17 cellular contexts compared by ENCODE assay signal in the genomic region with DNA sequence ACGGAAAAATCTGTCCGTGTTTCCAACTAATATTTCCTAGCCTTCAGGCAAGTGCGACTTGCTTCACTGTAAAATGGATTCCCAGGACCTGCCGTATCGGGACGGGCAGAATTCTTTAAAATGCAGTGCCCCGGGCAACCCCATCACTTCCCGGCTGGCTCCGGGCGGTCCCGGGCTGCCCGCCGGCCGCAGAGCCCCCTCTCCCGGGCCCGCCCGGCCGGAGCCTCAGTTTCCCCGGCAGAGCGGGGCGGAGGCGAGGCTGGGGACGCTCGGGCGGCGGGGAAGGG.
DNase-seq lines count a peak whose midpoint lies in the region; ATAC-seq and TF ChIP-seq lines count a peak whose summit lies in the region.
"Had no signal": no experiment of that assay in that cellular context is flagged by ENCODE, and none has a peak within 500 bp of the region (broad histone marks: within the 10 kb centered on the region; RNA-seq: fewer than 3 reads in every experiment).

No MANE protein-coding gene starts in this region.

- CTCF ChIA-PET in SK-N-SH (lab: Yijun Ruan, JAX): interaction anchor here (1.2 to 1.5 kb wide), 3 partner anchors 48 to 66 kb away, joined by 3 to 7 read pairs (median 4); no protein-coding TSS in a partner anchor
- CTCF ChIA-PET in CD4-positive, alpha-beta T cell (lab: Charles Lee): interaction anchor here (1.4 kb wide), 1 partner anchor 55 kb away, joined by 4 read pairs; no protein-coding TSS in a partner anchor

- H3K79me2 ChIP-seq in SK-N-SH (ENCODE audit: insufficient read depth) (peaks cover 100% of the 10 kb centered on the region), neural cell (replicated peaks; ENCODE audit: insufficient read depth, low read length) (no peaks in the 10 kb centered on the region)

- peaks cover 46 to 69% of the 10 kb centered on the region in 2 experiments for H3K4me1 ChIP-seq in SK-N-SH (ENCODE audit: control insufficient read depth in 1 of 2, insufficient read depth in 2 of 2, low read depth in 1 of 2, low read length in 1 of 2)
- H3K4me1 ChIP-seq in transverse colon: peaks cover 43 to 92% (median 58%) of the 10 kb centered on the region in 4 donors

- no peak for TF ChIP-seq EP300 in SK-N-SH (IDR thresholded peaks at IDR 0.05; ENCODE audit: borderline replicate concordance in 1 of 2, low read depth in 1 of 2, low read length in 1 of 2)
- no peak for TF ChIP-seq EP300 in neural cell (conservative IDR thresholded peaks at IDR 0.05; ENCODE audit: poor library complexity, severe bottlenecking)
- TF ChIP-seq EP300 in transverse colon (IDR thresholded peaks at IDR 0.05; ENCODE audit: low read depth): no peak

- 73% methylated on average over 7 of the region's 26 CpGs for WGBS in SK-N-SH (ENCODE audit: low lambda C conversion rate)
- 80 to 98% methylated on average over 6 to 26 of the region's 26 CpGs for WGBS in transverse colon (ENCODE audit: low coverage in 1 of 2), 2 donors

- H3K36me3 Mint-ChIP-seq in CD4-positive, alpha-beta T cell (ENCODE audit: low read depth): peaks cover 7% of the 10 kb centered on the region
- peaks cover 3% of the 10 kb centered on the region for H3K36me3 Mint-ChIP-seq in osteocyte (ENCODE audit: unreplicated experiment)

- H2AFZ ChIP-seq in SK-N-SH (ENCODE audit: low read depth) (no peak overlapping the region), neural cell (ENCODE audit: low read depth, low read length) (no peak overlapping the region)

- H3K9me2 ChIP-seq in SK-N-SH (no peaks in the 10 kb centered on the region), neural cell (ENCODE audit: insufficient read depth, low read length) (no peaks in the 10 kb centered on the region)

- H3K27ac ChIP-seq in SK-N-SH (ENCODE audit: low read depth in 2 of 2, low read length in 1 of 2) (peak overlapping the region; percentile 79 to 100), neural cell (ENCODE audit: low read length) (no peak overlapping the region), transverse colon (peak overlapping the region; percentile 96 to 100 (median 100))
- no peak overlapping the region for H3K27ac ChIP-seq in CD4-positive, alpha-beta T cell (ENCODE audit: low read depth, low read length)

- in situ Hi-C loops in transverse colon (cut with MboI; ENCODE audit: low pct_ligation_motif_present in 1 of 4, low pct_unique_long_range_greater_than_20kb in 1 of 4, low sequenced_read_pairs in 3 of 4): no loop called here

- H3K4me3 ChIP-seq in SK-N-SH (ENCODE audit: low read depth in 2 of 2, low read length in 1 of 2) (peak overlapping the region; percentile 20 to 26; a peak in 1 of 4 replicates), epithelial cell of proximal tubule (ENCODE audit: low read depth, low read length) (peak overlapping the region; percentile 20), neural cell (ENCODE audit: low read length) (no peak overlapping the region), transverse colon (no peak overlapping the region)

- H3F3A ChIP-seq in SK-N-SH (replicated peaks; ENCODE audit: insufficient read depth): peaks cover 40% of the 10 kb centered on the region
- no peaks in the 10 kb centered on the region for H3F3A ChIP-seq in neural cell (ENCODE audit: insufficient read depth, low read length, poor library complexity, severe bottlenecking)

- H3K4me3 Mint-ChIP-seq in CD4-positive, alpha-beta T cell: no peak overlapping the region
- H3K4me3 Mint-ChIP-seq in osteocyte (ENCODE audit: unreplicated experiment): no peak overlapping the region
- H3K4me3 Mint-ChIP-seq: activated CD4-positive, alpha-beta T cell treated with anti-CD3 and anti-CD28 coated beads, Interleukin-2, amount 10 ng/mL, durations not matched to agents 7 days and 5 days; activated T-helper 17 cell treated with anti-CD3 and anti-CD28 coated beads, Interleukin-2, amount 50 U/mL, for 72 hours; CD8-positive, alpha-beta memory T cell; stimulated activated naive CD8-positive, alpha-beta T cell treated with anti-CD3 and anti-CD28 coated beads, Interleukin-15, amount 100 ng/mL, for 72 hours; T-helper 1 cell treated with Interleukin-12 subunit alpha and Interleukin-12 subunit beta and Interleukin-4 antibody, amounts not matched to agents 30 μg/mL and 1 μg/mL, for 36 hours had no signal

- H3K36me3 ChIP-seq in SK-N-SH (replicated peaks in 1 of 2; ENCODE audit: control insufficient read depth in 1 of 2, insufficient read depth in 2 of 2, low read length in 1 of 2) (peaks cover 0 to 4% of the 10 kb centered on the region in 2 experiments), neural cell (ENCODE audit: insufficient read depth, low read length) (no peaks in the 10 kb centered on the region), transverse colon (no peaks in the 10 kb centered on the region)

- no peaks in the 10 kb centered on the region for H3K27me3 Mint-ChIP-seq in CD4-positive, alpha-beta T cell
- no peaks in the 10 kb centered on the region for H3K27me3 Mint-ChIP-seq in osteocyte (ENCODE audit: unreplicated experiment)
- H3K27me3 Mint-ChIP-seq: activated CD4-positive, alpha-beta T cell treated with anti-CD3 and anti-CD28 coated beads, Interleukin-2, amount 10 ng/mL, durations not matched to agents 7 days and 5 days; activated T-helper 17 cell treated with anti-CD3 and anti-CD28 coated beads, Interleukin-2, amount 50 U/mL, for 72 hours; stimulated activated naive CD8-positive, alpha-beta T cell treated with anti-CD3 and anti-CD28 coated beads, Interleukin-15, amount 100 ng/mL, for 72 hours had no signal

- H3K9ac ChIP-seq in SK-N-SH (peak overlapping the region; percentile 99), neural cell (ENCODE audit: low read length) (no peak overlapping the region)

- H4K20me1 ChIP-seq in SK-N-SH (ENCODE audit: insufficient read depth) (no peaks in the 10 kb centered on the region), neural cell (ENCODE audit: insufficient read depth) (no peaks in the 10 kb centered on the region)

- no peaks in the 10 kb centered on the region for H3K9me3 Mint-ChIP-seq in CD4-positive, alpha-beta T cell
- H3K9me3 Mint-ChIP-seq in osteocyte (ENCODE audit: unreplicated experiment): no peaks in the 10 kb centered on the region
- H3K9me3 Mint-ChIP-seq: activated CD4-positive, alpha-beta T cell treated with anti-CD3 and anti-CD28 coated beads, Interleukin-2, amount 10 ng/mL, durations not matched to agents 7 days and 5 days; activated T-helper 17 cell treated with anti-CD3 and anti-CD28 coated beads, Interleukin-2, amount 50 U/mL, for 72 hours; CD8-positive, alpha-beta memory T cell; stimulated activated naive CD8-positive, alpha-beta T cell treated with anti-CD3 and anti-CD28 coated beads, Interleukin-15, amount 100 ng/mL, for 72 hours; T-helper 1 cell treated with Interleukin-12 subunit alpha and Interleukin-12 subunit beta and Interleukin-4 antibody, amounts not matched to agents 30 μg/mL and 1 μg/mL, for 36 hours had no signal

- H3K9me3 ChIP-seq in SK-N-SH: no peaks in the 10 kb centered on the region
- no peaks in the 10 kb centered on the region for H3K9me3 ChIP-seq in neural cell (ENCODE audit: low read length)
- no peaks in the 10 kb centered on the region for H3K9me3 ChIP-seq in transverse colon
- H3K9me3 ChIP-seq in CD4-positive, alpha-beta T cell (ENCODE audit: control insufficient read depth, low read length): no peaks in the 10 kb centered on the region

- TF ChIP-seq RAD21 in SK-N-SH (IDR thresholded peaks at IDR 0.05; ENCODE audit: low read length) (no peak), neural cell (conservative IDR thresholded peaks at IDR 0.05) (no peak)

- DNase-seq in SK-N-SH (no peak), epithelial cell of proximal tubule (ENCODE audit: low read depth) (no peak), transverse colon (peak; percentile 3), NCI-H526 treated with DMSO at 0.1 percent for 48 hours (lab: John Stamatoyannopoulos, UW) (no peak), osteocyte (ENCODE audit: extremely low spot score, unreplicated experiment) (no peak)
- no peak for DNase-seq in CD4-positive, alpha-beta T cell
- DNase-seq: 8988T; activated CD4-positive, alpha-beta T cell treated with anti-CD3 and anti-CD28 coated beads, Interleukin-2, amount 10 ng/mL, durations not matched to agents 7 days and 5 days; hypothalamus; NCI-H1092 treated with DMSO at 0.1 percent for 48 hours; OCI-M1; stimulated activated naive CD8-positive, alpha-beta T cell treated with anti-CD3 and anti-CD28 coated beads, Interleukin-15, amount 100 ng/mL, for 72 hours had no signal

- H3K27ac Mint-ChIP-seq in CD4-positive, alpha-beta T cell: no peak overlapping the region
- no peak overlapping the region for H3K27ac Mint-ChIP-seq in osteocyte (ENCODE audit: unreplicated experiment)
- H3K27ac Mint-ChIP-seq: activated CD4-positive, alpha-beta T cell treated with anti-CD3 and anti-CD28 coated beads, Interleukin-2, amount 10 ng/mL, durations not matched to agents 7 days and 5 days; activated T-helper 17 cell treated with anti-CD3 and anti-CD28 coated beads, Interleukin-2, amount 50 U/mL, for 72 hours; CD8-positive, alpha-beta memory T cell; stimulated activated naive CD8-positive, alpha-beta T cell treated with anti-CD3 and anti-CD28 coated beads, Interleukin-15, amount 100 ng/mL, for 72 hours; T-helper 1 cell treated with Interleukin-12 subunit alpha and Interleukin-12 subunit beta and Interleukin-4 antibody, amounts not matched to agents 30 μg/mL and 1 μg/mL, for 36 hours had no signal

- intact Hi-C loops in transverse colon (cut with DNase I; ENCODE audit: low total_unique reads): no loop called here
- intact Hi-C loops in CD4-positive, alpha-beta T cell (cut with DNase I, micrococcal nuclease): no loop called here

- peaks cover 43% of the 10 kb centered on the region for H3K4me1 Mint-ChIP-seq in CD4-positive, alpha-beta T cell (ENCODE audit: low read depth)
- peaks cover 14% of the 10 kb centered on the region for H3K4me1 Mint-ChIP-seq in osteocyte (ENCODE audit: unreplicated experiment)

- H3K4me2 ChIP-seq in SK-N-SH (peak overlapping the region; percentile 95), neural cell (ENCODE audit: low read length) (no peak overlapping the region)

- TF ChIP-seq POLR2A in transverse colon (IDR thresholded peaks at IDR 0.05): no peak

- no peak for ATAC-seq in SK-N-SH treated with all-trans-retinoic acid at 6 μM for 48 hours
- ATAC-seq in CD4-positive, alpha-beta T cell (ENCODE audit: poor library complexity): no peak
- ATAC-seq: activated T-helper 17 cell treated with anti-CD3 and anti-CD28 coated beads, Interleukin-2, amount 50 U/mL, for 72 hours had no signal

- H3K27me3 ChIP-seq in SK-N-SH (ENCODE audit: insufficient read depth) (no peaks in the 10 kb centered on the region), neural cell (ENCODE audit: insufficient read depth, low read depth, low read length) (peaks cover 100% of the 10 kb centered on the region), transverse colon (no peaks in the 10 kb centered on the region)
- no peaks in the 10 kb centered on the region for H3K27me3 ChIP-seq in CD4-positive, alpha-beta T cell (ENCODE audit: control insufficient read depth, insufficient read depth, low read length)

- POLR2A ChIA-PET in SK-N-SH (lab: Yijun Ruan, JAX): no interaction called here
- POLR2A ChIA-PET in CD4-positive, alpha-beta T cell (lab: Charles Lee): no interaction called here

- TF ChIP-seq CTCF in SK-N-SH (IDR thresholded peaks at IDR 0.05): no peak
- TF ChIP-seq CTCF in epithelial cell of proximal tubule (conservative IDR thresholded peaks at IDR 0.05; ENCODE audit: low read depth, low read length): no peak
- TF ChIP-seq CTCF in neural cell (IDR thresholded peaks at IDR 0.05; ENCODE audit: poor library complexity, severe bottlenecking): no peak
- no peak for TF ChIP-seq CTCF in transverse colon (IDR thresholded peaks at IDR 0.05)
- no peak for TF ChIP-seq CTCF in CD4-positive, alpha-beta T cell (IDR thresholded peaks at IDR 0.05)
- no peak for TF ChIP-seq CTCF in osteocyte (IDR thresholded peaks at IDR 0.05)

Comparison
In these comparisons a context has a peak if more than half of its experiments do, and no peak if none do; other contexts are left out.
1. H3K27ac ChIP-seq: peak in SK-N-SH (2 of 2) and transverse colon (4 of 4); none in neural cell (single experiment) and CD4-positive, alpha-beta T cell (single experiment).
2. H3K4me3 ChIP-seq: peak in SK-N-SH (2 of 2) and epithelial cell of proximal tubule (single experiment); none in neural cell (single experiment) and transverse colon (0 of 4).